1 cellular context compared by ENCODE assay signal in the genomic region with DNA sequence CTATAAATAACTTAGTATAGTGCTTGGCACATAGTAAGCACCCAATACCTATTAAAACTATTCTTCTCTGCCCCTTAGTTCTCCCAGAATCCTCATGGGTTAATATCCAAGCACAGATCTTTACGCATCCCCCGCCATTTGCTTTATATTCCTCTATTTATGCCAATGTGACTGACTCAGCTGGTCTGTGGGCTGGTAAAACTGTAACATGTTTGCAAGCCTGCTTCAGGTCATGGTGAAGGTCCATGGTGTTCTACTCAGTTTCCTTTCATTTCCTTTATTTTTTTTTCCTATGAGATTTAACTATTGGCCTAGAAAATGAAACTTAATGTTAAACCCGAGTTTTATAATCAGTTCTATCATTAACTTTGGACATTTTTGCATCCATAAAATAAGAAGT.
TF ChIP-seq lines count a peak whose summit lies in the region.

No MANE protein-coding gene starts in this region.

TF ChIP-seq in endothelial cell of umbilical vein, 7 proteins besides CTCF, POLR2A, EP300 and RAD21:
- TF ChIP-seq, protein P1, sequence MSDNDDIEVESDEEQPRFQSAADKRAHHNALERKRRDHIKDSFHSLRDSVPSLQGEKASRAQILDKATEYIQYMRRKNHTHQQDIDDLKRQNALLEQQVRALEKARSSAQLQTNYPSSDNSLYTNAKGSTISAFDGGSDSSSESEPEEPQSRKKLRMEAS (IDR thresholded peaks at IDR 0.05; ENCODE audit: insufficient read depth, insufficient read length) = no peak
- TF ChIP-seq GATA2 (IDR thresholded peaks at IDR 0.05; ENCODE audit: insufficient read depth, insufficient read length, low read depth, low read length) (no peak), FOS (IDR thresholded peaks at IDR 0.05; ENCODE audit: borderline replicate concordance, insufficient read depth, low read length) (no peak), JUN (IDR thresholded peaks at IDR 0.05; ENCODE audit: borderline replicate concordance, insufficient read depth, insufficient read length, low read depth) (no peak), EZH2 (IDR thresholded peaks at IDR 0.05; ENCODE audit: borderline replicate concordance, low read depth, low read length, severe bottlenecking) (no peak), MYC (IDR thresholded peaks at IDR 0.05; ENCODE audit: low read depth, low read length) (no peak), POLR2AphosphoS5 (IDR thresholded peaks at IDR 0.05; ENCODE audit: insufficient read depth, low read depth, low read length) (no peak)
